ENCODE assay signal across 12 cellular contexts in the genomic region with DNA sequence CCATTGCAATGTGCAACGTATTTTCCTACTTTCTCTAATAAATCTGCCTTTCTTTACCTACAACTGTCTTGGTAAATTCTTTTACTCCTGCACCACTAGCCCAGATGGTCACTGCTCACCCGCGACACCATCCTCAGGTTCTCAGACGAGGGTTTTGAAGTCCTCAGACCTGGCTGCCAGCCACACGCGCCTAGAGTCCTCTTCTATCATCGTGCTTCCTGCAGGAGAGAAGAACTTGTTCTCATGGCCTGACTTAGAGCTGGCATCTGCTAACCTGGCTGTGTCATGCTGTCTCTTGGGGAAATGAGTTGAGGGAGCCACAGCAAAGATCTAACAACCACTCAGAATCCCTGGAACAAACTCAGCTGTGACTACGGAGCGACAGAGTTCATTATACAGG. TPM values are rescaled to one million over a fixed set of nuclear protein-coding genes. Genes with fewer than 3 reads are reported as not detected.
DNase-seq lines count a peak whose midpoint lies in the region; TF ChIP-seq lines count a peak whose summit lies in the region.
"Had no signal": no experiment of that assay in that cellular context is flagged by ENCODE, and none has a peak within 500 bp of the region (broad histone marks: within the 10 kb centered on the region; RNA-seq: fewer than 3 reads in every experiment).

No MANE protein-coding gene starts in this region.

- TF ChIP-seq CTCF in AG04450 (IDR thresholded peaks at IDR 0.05; ENCODE audit: low read depth, low read length) (no peak), glutamatergic neuron (IDR thresholded peaks at IDR 0.05; ENCODE audit: partially characterized antibody, unreplicated experiment) (no peak)

- H3K4me1 Mint-ChIP-seq in glutamatergic neuron (ENCODE audit: low read depth, unreplicated experiment) = peaks cover 27% of the 10 kb centered on the region
- H3K4me1 Mint-ChIP-seq: CD8-positive, alpha-beta memory T cell had no signal

- H3K9me3 Mint-ChIP-seq in glutamatergic neuron (ENCODE audit: unreplicated experiment) = peaks cover 2% of the 10 kb centered on the region

- H3K27ac Mint-ChIP-seq in glutamatergic neuron (ENCODE audit: unreplicated experiment) = peak overlapping the region; percentile 6
- H3K27ac Mint-ChIP-seq: CD8-positive, alpha-beta memory T cell had no signal

- peak overlapping the region; percentile 31 for H3K27ac ChIP-seq in AG04450 (ENCODE audit: low read depth, low read length)
- H3K27ac ChIP-seq: BLaER1, GM23248 had no signal

- H3K27me3 ChIP-seq in AG04450 (ENCODE audit: control insufficient read depth, insufficient read depth, low read length) = no peaks in the 10 kb centered on the region
- H3K27me3 ChIP-seq: BLaER1 had no signal

- POLR2A ChIA-PET in AG04450 (lab: Yijun Ruan, JAX) = no interaction called here

- no peak overlapping the region for H3K4me3 Mint-ChIP-seq in glutamatergic neuron (ENCODE audit: unreplicated experiment)
- H3K4me3 Mint-ChIP-seq: CD8-positive, alpha-beta memory T cell had no signal

- no peaks in the 10 kb centered on the region for H3K36me3 Mint-ChIP-seq in glutamatergic neuron (ENCODE audit: unreplicated experiment)
- H3K36me3 Mint-ChIP-seq: CD8-positive, alpha-beta memory T cell had no signal

- CTCF ChIA-PET in AG04450 (lab: Charles Lee) = no interaction called here

- no peak overlapping the region for H3K4me3 ChIP-seq in AG04450 (ENCODE audit: low read depth, low read length)
- H3K4me3 ChIP-seq: BLaER1, GM23248 had no signal

- DNase-seq in NCI-H2171 treated with DMSO at 0.1 percent for 48 hours (lab: John Stamatoyannopoulos, UW) (peak; percentile 13), NCI-H2171 (lab: John Stamatoyannopoulos, UW) (no peak), AG04450 (ENCODE audit: low read depth, low spot score) (no peak), DMS 273 treated with DMSO at 0.1 percent for 48 hours (lab: John Stamatoyannopoulos, UW) (peak; percentile 10), glutamatergic neuron (no peak), T-helper 1 cell (no peak), AG20443 (ENCODE audit: low spot score) (no peak)
- DNase-seq: AML-193; Caco-2; CD8-positive, alpha-beta memory T cell; GM23248 had no signal

- H3K27me3 Mint-ChIP-seq in glutamatergic neuron (ENCODE audit: unreplicated experiment) = no peaks in the 10 kb centered on the region

- no peaks in the 10 kb centered on the region for H3K9me3 ChIP-seq in AG04450 (ENCODE audit: control insufficient read depth, insufficient read depth, low read length)
- H3K9me3 ChIP-seq: BLaER1, Caco-2 had no signal

RNA-seq across cellular contexts. Expression of gene PGBD5, which starts 30.3 kb away (rescaled TPM):
- polyA plus RNA-seq in AG04450 (2011; rRNA removed) = 1.0 and 1.1 TPM in 2 replicates
- polyA minus RNA-seq in AG04450 (2011; rRNA and poly(A)+ RNA removed) = 2.0 and 2.6 TPM in 2 replicates
- 72.4 TPM for total RNA-seq in glutamatergic neuron (ENCODE audit: unreplicated experiment)
- total RNA-seq: CD8-positive, alpha-beta memory T cell had no signal
- polyA plus RNA-seq: CD8-positive, alpha-beta memory T cell had no signal

Comparison
In these comparisons a context has a peak if more than half of its experiments do, and no peak if none do; other contexts are left out.
1. DNase-seq: peak in NCI-H2171 treated with DMSO at 0.1 percent for 48 hours (single experiment) and DMS 273 treated with DMSO at 0.1 percent for 48 hours (single experiment); none in NCI-H2171 (single experiment), AG04450 (single experiment), glutamatergic neuron (single experiment), T-helper 1 cell (0 of 5) and AG20443 (single experiment).